ENCODE assay signal across 20 cellular contexts in the genomic region with DNA sequence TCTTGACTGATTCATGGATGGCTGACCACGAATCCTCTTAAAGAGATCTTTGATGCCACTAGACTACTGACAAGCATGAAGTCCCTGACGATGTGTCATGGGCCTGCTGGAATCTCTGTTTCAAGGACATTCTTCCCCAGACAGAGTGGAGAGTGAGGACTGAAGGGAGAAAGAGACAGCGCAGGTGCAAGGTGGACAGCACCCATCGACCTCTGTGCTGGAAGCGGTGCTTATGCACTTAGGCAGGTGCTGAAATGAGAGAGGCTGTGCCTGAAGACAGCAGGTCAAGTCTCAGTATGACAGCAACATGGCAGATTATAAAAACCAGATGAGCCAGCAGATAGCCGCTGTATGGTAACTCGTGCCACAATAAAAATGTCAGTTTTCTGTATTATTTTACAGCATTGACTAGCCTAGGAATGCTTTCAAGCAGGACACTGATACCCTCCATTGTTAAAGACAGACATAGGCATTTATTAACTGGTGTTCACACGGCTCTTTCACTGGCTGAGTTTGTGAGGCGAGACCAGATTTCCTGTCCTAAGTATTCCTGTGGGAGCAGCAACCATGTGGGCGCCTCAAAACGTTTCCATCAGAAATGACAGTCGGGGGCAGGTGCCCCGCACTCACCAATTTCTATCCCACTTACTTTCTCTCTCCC. TPM values are rescaled to one million over a fixed set of nuclear protein-coding genes. Genes with fewer than 3 reads are reported as not detected.
"Had no signal": no experiment of that assay in that cellular context is flagged by ENCODE, and none has a peak within 500 bp of the region (broad histone marks: within the 10 kb centered on the region; RNA-seq: fewer than 3 reads in every experiment).

No MANE protein-coding gene starts in this region.

- H3K4me3 Mint-ChIP-seq: activated CD8-positive, alpha-beta T cell treated with anti-CD3 and anti-CD28 coated beads, Interleukin-2, amount 10 ng/mL, durations not matched to agents 7 days and 5 days; activated naive CD8-positive, alpha-beta T cell treated with anti-CD3 and anti-CD28 coated beads, Interleukin-2, amount 50 U/mL, for 24 hours; neural crest cell; stimulated activated naive B cell treated with anti-CD40 and anti-IgM and Interleukin-4, amounts not matched to agents 10 μg/mL and 1 μg/mL and 100 μg/mL, for 72 hours; T-helper 1 cell treated with Interleukin-12 subunit alpha and Interleukin-12 subunit beta and Interleukin-4 antibody, amounts not matched to agents 30 μg/mL and 1 μg/mL, for 36 hours; WTC11 had no signal

- DNase-seq: activated CD4-positive, alpha-beta T cell treated with anti-CD3 and anti-CD28 coated beads for 48 hours; activated CD8-positive, alpha-beta memory T cell treated with anti-CD3 and anti-CD28 coated beads, Interleukin-2, amount 50 U/mL, for 48 hours; activated CD8-positive, alpha-beta T cell treated with anti-CD3 and anti-CD28 coated beads, Interleukin-2, amount 10 ng/mL, durations not matched to agents 7 days and 5 days; activated naive CD4-positive, alpha-beta T cell treated with Interleukin-2 at 50 U/mL for 16 hours; activated naive CD8-positive, alpha-beta T cell treated with anti-CD3 and anti-CD28 coated beads, Interleukin-2, amount 50 U/mL, for 24 hours; foreskin keratinocyte; heart right ventricle; islet precursor cell; left ventricle myocardium superior; mesenchymal stem cell; spleen; stimulated activated CD4-positive, alpha-beta T cell treated with anti-CD3 and anti-CD28 coated beads, Interleukin-2, amount 100 ng/mL, for 24 hours; stimulated activated naive B cell treated with anti-CD40 and anti-IgM and Interleukin-4, amounts not matched to agents 10 μg/mL and 1 μg/mL and 100 μg/mL, for 72 hours; upper lobe of right lung had no signal

- H3K36me3 ChIP-seq: ascending aorta, heart right ventricle, right atrium auricular region, spleen, upper lobe of right lung had no signal

- H3K79me2 ChIP-seq: parathyroid adenoma had no signal

- H3K36me3 Mint-ChIP-seq: WTC11 had no signal

- H3K27ac Mint-ChIP-seq: activated CD8-positive, alpha-beta T cell treated with anti-CD3 and anti-CD28 coated beads, Interleukin-2, amount 10 ng/mL, durations not matched to agents 7 days and 5 days; activated naive CD8-positive, alpha-beta T cell treated with anti-CD3 and anti-CD28 coated beads, Interleukin-2, amount 50 U/mL, for 24 hours; stimulated activated naive B cell treated with anti-CD40 and anti-IgM and Interleukin-4, amounts not matched to agents 10 μg/mL and 1 μg/mL and 100 μg/mL, for 72 hours; T-helper 1 cell treated with Interleukin-12 subunit alpha and Interleukin-12 subunit beta and Interleukin-4 antibody, amounts not matched to agents 30 μg/mL and 1 μg/mL, for 36 hours; WTC11 had no signal

- ATAC-seq: activated CD8-positive, alpha-beta T cell treated with anti-CD3 and anti-CD28 coated beads, Interleukin-2, amount 10 ng/mL, durations not matched to agents 7 days and 5 days; activated naive CD8-positive, alpha-beta T cell treated with anti-CD3 and anti-CD28 coated beads, Interleukin-2, amount 50 U/mL, for 24 hours; foreskin keratinocyte; heart right ventricle; left ventricle myocardium superior; stimulated activated naive B cell treated with anti-CD40 and anti-IgM and Interleukin-4, amounts not matched to agents 10 μg/mL and 1 μg/mL and 100 μg/mL, for 72 hours; upper lobe of right lung; WTC11 had no signal

- H3K27me3 Mint-ChIP-seq: activated naive CD8-positive, alpha-beta T cell treated with anti-CD3 and anti-CD28 coated beads, Interleukin-2, amount 50 U/mL, for 24 hours had no signal

- H3K4me3 ChIP-seq: ascending aorta, heart right ventricle, right atrium auricular region, spleen, upper lobe of right lung had no signal

- H3K27me3 ChIP-seq: ascending aorta, foreskin keratinocyte, heart right ventricle, right atrium auricular region, spleen, upper lobe of right lung had no signal

- H3K4me1 Mint-ChIP-seq: activated naive CD8-positive, alpha-beta T cell treated with anti-CD3 and anti-CD28 coated beads, Interleukin-2, amount 50 U/mL, for 24 hours had no signal

- H3K9me3 ChIP-seq: ascending aorta, heart right ventricle, right atrium auricular region, spleen, upper lobe of right lung had no signal

- H2AFZ ChIP-seq: parathyroid adenoma had no signal

- H3K9me3 Mint-ChIP-seq: activated naive CD8-positive, alpha-beta T cell treated with anti-CD3 and anti-CD28 coated beads, Interleukin-2, amount 50 U/mL, for 24 hours; neural crest cell; stimulated activated naive B cell treated with anti-CD40 and anti-IgM and Interleukin-4, amounts not matched to agents 10 μg/mL and 1 μg/mL and 100 μg/mL, for 72 hours; T-helper 1 cell treated with Interleukin-12 subunit alpha and Interleukin-12 subunit beta and Interleukin-4 antibody, amounts not matched to agents 30 μg/mL and 1 μg/mL, for 36 hours; WTC11 had no signal

- H3K4me1 ChIP-seq: ascending aorta, foreskin keratinocyte, heart right ventricle, parathyroid adenoma, right atrium auricular region, spleen, upper lobe of right lung had no signal

- H3K9ac ChIP-seq: parathyroid adenoma had no signal

- H3K27ac ChIP-seq: ascending aorta, foreskin keratinocyte, heart right ventricle, parathyroid adenoma, right atrium auricular region, spleen, upper lobe of right lung had no signal

RNA-seq across cellular contexts. Expression of gene FOXC1, which starts 47.5 kb away (rescaled TPM):
- total RNA-seq: activated CD8-positive, alpha-beta T cell treated with anti-CD3 and anti-CD28 coated beads, Interleukin-2, amount 10 ng/mL, durations not matched to agents 7 days and 5 days had no signal
